In genomic region chr5:142432369-142432863, GRCh38 we compare ENCODE assay signal across 8 cellular contexts.
DNase-seq lines count a peak whose midpoint lies in the region; ATAC-seq lines count a peak whose summit lies in the region.

No MANE protein-coding gene starts in this region.

- peaks cover 51% of the 10 kb centered on the region for H3K4me1 Mint-ChIP-seq in activated naive CD4-positive, alpha-beta T cell treated with anti-CD3 and anti-CD28 coated beads, Interleukin-2, amount 10 ng/mL, durations not matched to agents 7 days and 5 days

- peaks cover 3% of the 10 kb centered on the region for H3K36me3 Mint-ChIP-seq in activated naive CD4-positive, alpha-beta T cell treated with anti-CD3 and anti-CD28 coated beads, Interleukin-2, amount 10 ng/mL, durations not matched to agents 7 days and 5 days

- H3K9me3 Mint-ChIP-seq in activated naive CD4-positive, alpha-beta T cell treated with anti-CD3 and anti-CD28 coated beads, Interleukin-2, amount 10 ng/mL, durations not matched to agents 7 days and 5 days, result no peaks in the 10 kb centered on the region

- no peaks in the 10 kb centered on the region for H3K27me3 Mint-ChIP-seq in activated naive CD4-positive, alpha-beta T cell treated with anti-CD3 and anti-CD28 coated beads, Interleukin-2, amount 10 ng/mL, durations not matched to agents 7 days and 5 days

- CTCF ChIA-PET in activated naive CD4-positive, alpha-beta T cell treated with anti-CD3 and anti-CD28 coated beads, Interleukin-2, amount 10 ng/mL, durations not matched to agents 7 days and 5 days (lab: Charles Lee), result interaction anchor here (0.5 to 1.2 kb wide), 3 partner anchors 10 to 417 kb away, joined by 3 read pairs; no protein-coding TSS in a partner anchor

- H3K4me3 Mint-ChIP-seq in activated naive CD4-positive, alpha-beta T cell treated with anti-CD3 and anti-CD28 coated beads, Interleukin-2, amount 10 ng/mL, durations not matched to agents 7 days and 5 days, result peak overlapping the region; percentile 26

- H3K27ac Mint-ChIP-seq in activated naive CD4-positive, alpha-beta T cell treated with anti-CD3 and anti-CD28 coated beads, Interleukin-2, amount 10 ng/mL, durations not matched to agents 7 days and 5 days, result peak overlapping the region; percentile 93

- DNase-seq in activated T-cell treated with anti-CD3 and anti-CD28 coated beads for 24 hours (ENCODE audit: low read depth) (peak; percentile 12), activated T-cell treated with anti-CD3 and anti-CD28 coated beads for 4 hours (no peak), NCI-H1092 (lab: John Stamatoyannopoulos, UW) (peak; percentile 43), COLO829 (ENCODE audit: low spot score) (no peak), SKM-1 treated with dmso at 0.1 percent for 144 hours (lab: John Stamatoyannopoulos, UW; ENCODE audit: unreplicated experiment) (no peak)
- DNase-seq in activated naive CD4-positive, alpha-beta T cell treated with anti-CD3 and anti-CD28 coated beads, Interleukin-2, amount 10 ng/mL, durations not matched to agents 7 days and 5 days, result peak; percentile 50
- peak; percentile 12 to 18 for DNase-seq in stimulated activated CD8-positive, alpha-beta memory T cell treated with anti-CD3 and anti-CD28 coated beads, Interleukin-2, amount 100 ng/mL, for 48 hours (ENCODE audit: low read depth in 2 of 2)

- no peak for ATAC-seq in HG02571 (IDR thresholded peaks at IDR 0.05; ENCODE audit: unreplicated experiment)

Comparison
In these comparisons a context has a peak if more than half of its experiments do, and no peak if none do; other contexts are left out.
1. DNase-seq: peak in activated T-cell treated with anti-CD3 and anti-CD28 coated beads for 24 hours (single experiment), NCI-H1092 (single experiment), activated naive CD4-positive, alpha-beta T cell treated with anti-CD3 and anti-CD28 coated beads, Interleukin-2, amount 10 ng/mL, durations not matched to agents 7 days and 5 days (single experiment) and stimulated activated CD8-positive, alpha-beta memory T cell treated with anti-CD3 and anti-CD28 coated beads, Interleukin-2, amount 100 ng/mL, for 48 hours (2 of 2); none in activated T-cell treated with anti-CD3 and anti-CD28 coated beads for 4 hours (single experiment), COLO829 (single experiment) and SKM-1 treated with dmso at 0.1 percent for 144 hours (single experiment).